26 cellular contexts compared by ENCODE assay signal in the genomic region with DNA sequence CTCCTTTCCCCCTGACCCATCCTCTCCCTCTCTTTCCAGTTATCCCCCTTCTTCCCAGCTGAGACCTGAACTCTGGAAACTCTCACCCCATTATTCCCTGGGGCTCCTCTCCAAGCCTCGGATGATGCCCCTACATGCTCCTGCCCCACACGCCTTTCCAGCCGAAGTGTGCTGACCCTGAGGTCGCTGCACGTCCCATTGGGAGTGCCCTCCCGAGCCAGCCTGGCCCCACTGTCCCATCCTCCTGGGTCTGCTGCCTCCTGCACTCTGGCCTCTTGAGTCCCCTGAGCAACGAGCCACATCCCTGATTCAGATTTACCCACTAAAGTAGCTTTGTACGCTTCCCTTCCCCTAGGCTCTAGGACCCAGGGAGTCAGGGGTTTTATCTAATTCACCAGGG.
"Had no signal": no experiment of that assay in that cellular context is flagged by ENCODE, and none has a peak within 500 bp of the region (broad histone marks: within the 10 kb centered on the region; RNA-seq: fewer than 3 reads in every experiment).

No MANE protein-coding gene starts in this region.

- ATAC-seq: foreskin keratinocyte; heart right ventricle; naive thymus-derived CD8-positive, alpha-beta T cell; stimulated activated effector memory CD8-positive, alpha-beta T cell treated with anti-CD3 and anti-CD28 coated beads, Interleukin-12 subunit alpha, Interleukin-12 subunit beta, amount 100 ng/mL, for 72 hours had no signal

- H3K4me3 ChIP-seq: dorsolateral prefrontal cortex, esophagus muscularis mucosa, heart right ventricle, right lobe of liver, stomach, thyroid gland, vagina had no signal

- H3K36me3 ChIP-seq: esophagus muscularis mucosa, heart right ventricle, right lobe of liver, stomach, thyroid gland, vagina had no signal

- H3K4me3 Mint-ChIP-seq: naive thymus-derived CD8-positive, alpha-beta T cell; stimulated activated effector memory CD8-positive, alpha-beta T cell treated with anti-CD3 and anti-CD28 coated beads, Interleukin-12 subunit alpha, Interleukin-12 subunit beta, amount 100 ng/mL, for 72 hours had no signal

- H3K27ac ChIP-seq: dorsolateral prefrontal cortex, esophagus muscularis mucosa, foreskin keratinocyte, heart right ventricle, parathyroid adenoma, right lobe of liver, stomach, thyroid gland, vagina had no signal

- H3K9me3 ChIP-seq: right lobe of liver, thyroid gland, vagina had no signal

- DNase-seq: cerebellar nuclear complex; effector CD4-positive, alpha-beta T cell; foreskin keratinocyte; glutamatergic neuron; heart right ventricle; hippocampal formation; kidney glomerular epithelial cell; small intestine; stimulated activated CD4-positive, alpha-beta T cell treated with anti-CD3 and anti-CD28 coated beads, Interleukin-12 subunit alpha, Interleukin-12 subunit beta, amount 100 ng/mL, for 4 hours; stimulated activated CD4-positive, alpha-beta T cell treated with anti-CD3 and anti-CD28 coated beads, Interleukin-1b, Interleukin-23, amount 100 ng/mL, for 48 hours; stimulated activated CD4-positive, alpha-beta T cell treated with anti-CD3 and anti-CD28 coated beads, Interleukin-4, amount 100 ng/mL, for 1 hour; stimulated activated naive CD4-positive, alpha-beta T cell treated with Interleukin-2 at 50 U/mL for 16 hours; stomach; thyroid gland; trophoblast cell had no signal

- H3K36me3 Mint-ChIP-seq: naive thymus-derived CD8-positive, alpha-beta T cell; stimulated activated effector memory CD8-positive, alpha-beta T cell treated with anti-CD3 and anti-CD28 coated beads, Interleukin-12 subunit alpha, Interleukin-12 subunit beta, amount 100 ng/mL, for 72 hours had no signal

- H3K27ac Mint-ChIP-seq: naive thymus-derived CD8-positive, alpha-beta T cell; progenitor cell of endocrine pancreas; stimulated activated effector memory CD8-positive, alpha-beta T cell treated with anti-CD3 and anti-CD28 coated beads, Interleukin-12 subunit alpha, Interleukin-12 subunit beta, amount 100 ng/mL, for 72 hours had no signal

- H3K4me1 ChIP-seq: esophagus muscularis mucosa, foreskin keratinocyte, heart right ventricle, parathyroid adenoma, right lobe of liver, stomach, thyroid gland, vagina had no signal

- H3K9ac ChIP-seq: parathyroid adenoma had no signal

- H3K9me3 Mint-ChIP-seq: naive thymus-derived CD8-positive, alpha-beta T cell; stimulated activated effector memory CD8-positive, alpha-beta T cell treated with anti-CD3 and anti-CD28 coated beads, Interleukin-12 subunit alpha, Interleukin-12 subunit beta, amount 100 ng/mL, for 72 hours had no signal

- H2AFZ ChIP-seq: parathyroid adenoma had no signal

- FAIRE-seq: colon, endothelial cell of umbilical vein, islet of Langerhans, small intestine had no signal

- H3K4me1 Mint-ChIP-seq: stimulated activated effector memory CD8-positive, alpha-beta T cell treated with anti-CD3 and anti-CD28 coated beads, Interleukin-12 subunit alpha, Interleukin-12 subunit beta, amount 100 ng/mL, for 72 hours had no signal

- H3K27me3 ChIP-seq: foreskin keratinocyte, right lobe of liver, thyroid gland, vagina had no signal
